In the genomic region with DNA sequence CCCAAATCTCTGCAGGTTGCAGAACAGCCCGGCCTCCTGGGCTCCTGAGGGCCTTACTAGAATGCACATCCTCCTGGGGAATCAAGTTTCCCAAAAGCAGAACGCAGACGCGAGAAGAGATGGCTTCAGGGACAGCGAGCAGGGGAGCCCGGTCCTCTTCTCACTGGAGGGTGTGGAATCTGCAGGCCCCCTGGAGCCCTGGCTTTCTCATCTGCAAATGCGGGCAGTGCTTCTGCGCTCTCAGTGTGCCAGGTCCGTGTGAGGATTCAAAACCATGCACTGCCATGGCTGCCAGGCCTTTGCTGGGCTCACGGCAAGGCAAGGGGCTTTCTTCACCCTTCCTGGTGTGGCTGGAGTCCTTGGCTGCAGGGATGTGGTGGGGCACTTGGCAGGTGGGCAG, we compare ENCODE assay signal across 33 cellular contexts.
"Had no signal": no experiment of that assay in that cellular context is flagged by ENCODE, and none has a peak within 500 bp of the region (broad histone marks: within the 10 kb centered on the region; RNA-seq: fewer than 3 reads in every experiment).

No MANE protein-coding gene starts in this region.

- H3K27ac Mint-ChIP-seq: activated CD4-positive, alpha-beta memory T cell treated with anti-CD3 and anti-CD28 coated beads for 36 hours; activated CD4-positive, alpha-beta T cell treated with anti-CD3 and anti-CD28 coated beads for 36 hours; activated CD4-positive, alpha-beta T cell treated with anti-CD3 and anti-CD28 coated beads, Interleukin-2, amount 10 ng/mL, durations not matched to agents 24 days and 14 days; activated CD8-positive, alpha-beta memory T cell treated with anti-CD3 and anti-CD28 coated beads, Interleukin-2, amount 10 ng/mL, durations not matched to agents 7 days and 5 days; activated CD8-positive, alpha-beta T cell treated with anti-CD3 and anti-CD28 coated beads, Interleukin-2, amount 10 ng/mL, durations not matched to agents 7 days and 5 days; activated naive CD4-positive, alpha-beta T cell treated with anti-CD3 and anti-CD28 coated beads for 36 hours; activated naive CD4-positive, alpha-beta T cell treated with anti-CD3 and anti-CD28 coated beads, Interleukin-2, amount 50 U/mL, for 24 hours; activated naive CD8-positive, alpha-beta T cell treated with anti-CD3 and anti-CD28 coated beads for 36 hours; activated naive CD8-positive, alpha-beta T cell treated with anti-CD3 and anti-CD28 coated beads, Interleukin-2, amount 50 U/mL, for 24 hours; activated T-helper 1 cell treated with anti-CD3 and anti-CD28 coated beads, Interleukin-12 subunit alpha, Interleukin-12 subunit beta, Interleukin-2, Interleukin-4 antibody, amounts not matched to agents 30 ng/mL and 10 ng/mL and 1 ng/mL, durations not matched to agents 14 hours and 24 hours and 36 hours; activated T-helper 2 cell treated with anti-CD3 and anti-CD28 coated beads, Interferon-gamma antibody, Interleukin-2, Interleukin-4, amounts not matched to agents 10 μg/mL and 5 μg/mL and 100 μg/mL, durations not matched to agents 14 hours and 24 hours and 36 hours; brain; dendritic cell treated with granulocyte-macrophage colony-stimulating factor and Interleukin-4, amounts not matched to agents 40 ng/mL and 50 ng/mL, for 4 days had no signal

- H3K36me3 ChIP-seq: adrenal gland, ascending aorta, breast epithelium, cardiac muscle cell, esophagus muscularis mucosa, gastrocnemius medialis had no signal

- H3K27me3 ChIP-seq: adrenal gland, ascending aorta, cardiac muscle cell, foreskin keratinocyte, gastrocnemius medialis had no signal

- H3K4me3 ChIP-seq: adrenal gland, ascending aorta, breast epithelium, cardiac muscle cell, coronary artery, dorsolateral prefrontal cortex, esophagus muscularis mucosa, gastrocnemius medialis had no signal

- H3K4me1 Mint-ChIP-seq: activated CD4-positive, alpha-beta T cell treated with anti-CD3 and anti-CD28 coated beads for 36 hours; activated CD4-positive, alpha-beta T cell treated with anti-CD3 and anti-CD28 coated beads, Interleukin-2, amount 10 ng/mL, durations not matched to agents 24 days and 14 days; activated CD8-positive, alpha-beta memory T cell treated with anti-CD3 and anti-CD28 coated beads, Interleukin-2, amount 10 ng/mL, durations not matched to agents 7 days and 5 days; activated naive CD4-positive, alpha-beta T cell treated with anti-CD3 and anti-CD28 coated beads, Interleukin-2, amount 50 U/mL, for 24 hours; activated naive CD8-positive, alpha-beta T cell treated with anti-CD3 and anti-CD28 coated beads for 36 hours; activated naive CD8-positive, alpha-beta T cell treated with anti-CD3 and anti-CD28 coated beads, Interleukin-2, amount 50 U/mL, for 24 hours; central memory CD8-positive, alpha-beta T cell had no signal

- H3K36me3 Mint-ChIP-seq: activated CD4-positive, alpha-beta memory T cell treated with anti-CD3 and anti-CD28 coated beads for 36 hours; activated CD8-positive, alpha-beta memory T cell treated with anti-CD3 and anti-CD28 coated beads, Interleukin-2, amount 10 ng/mL, durations not matched to agents 7 days and 5 days; activated naive CD4-positive, alpha-beta T cell treated with anti-CD3 and anti-CD28 coated beads, Interleukin-2, amount 50 U/mL, for 24 hours; activated naive CD8-positive, alpha-beta T cell treated with anti-CD3 and anti-CD28 coated beads for 36 hours; brain had no signal

- H3K4me3 Mint-ChIP-seq: activated CD4-positive, alpha-beta memory T cell treated with anti-CD3 and anti-CD28 coated beads for 36 hours; activated CD4-positive, alpha-beta T cell treated with anti-CD3 and anti-CD28 coated beads for 36 hours; activated CD4-positive, alpha-beta T cell treated with anti-CD3 and anti-CD28 coated beads, Interleukin-2, amount 10 ng/mL, durations not matched to agents 24 days and 14 days; activated CD8-positive, alpha-beta memory T cell treated with anti-CD3 and anti-CD28 coated beads, Interleukin-2, amount 10 ng/mL, durations not matched to agents 7 days and 5 days; activated CD8-positive, alpha-beta T cell treated with anti-CD3 and anti-CD28 coated beads, Interleukin-2, amount 10 ng/mL, durations not matched to agents 7 days and 5 days; activated naive CD4-positive, alpha-beta T cell treated with anti-CD3 and anti-CD28 coated beads for 36 hours; activated naive CD4-positive, alpha-beta T cell treated with anti-CD3 and anti-CD28 coated beads, Interleukin-2, amount 50 U/mL, for 24 hours; activated naive CD8-positive, alpha-beta T cell treated with anti-CD3 and anti-CD28 coated beads for 36 hours; activated naive CD8-positive, alpha-beta T cell treated with anti-CD3 and anti-CD28 coated beads, Interleukin-2, amount 50 U/mL, for 24 hours; activated T-helper 1 cell treated with anti-CD3 and anti-CD28 coated beads, Interleukin-12 subunit alpha, Interleukin-12 subunit beta, Interleukin-2, Interleukin-4 antibody, amounts not matched to agents 30 ng/mL and 10 ng/mL and 1 ng/mL, durations not matched to agents 14 hours and 24 hours and 36 hours; brain; central memory CD8-positive, alpha-beta T cell; dendritic cell treated with granulocyte-macrophage colony-stimulating factor and Interleukin-4, amounts not matched to agents 40 ng/mL and 50 ng/mL, for 4 days had no signal

- H3K9me3 ChIP-seq: adrenal gland, ascending aorta, gastrocnemius medialis had no signal

- H3K27ac ChIP-seq: adrenal gland, ascending aorta, breast epithelium, cardiac muscle cell, coronary artery, dorsolateral prefrontal cortex, esophagus muscularis mucosa, foreskin keratinocyte, gastrocnemius medialis had no signal

- H3K27me3 Mint-ChIP-seq: activated CD4-positive, alpha-beta memory T cell treated with anti-CD3 and anti-CD28 coated beads for 36 hours; activated CD4-positive, alpha-beta T cell treated with anti-CD3 and anti-CD28 coated beads, Interleukin-2, amount 10 ng/mL, durations not matched to agents 24 days and 14 days; activated CD8-positive, alpha-beta memory T cell treated with anti-CD3 and anti-CD28 coated beads, Interleukin-2, amount 10 ng/mL, durations not matched to agents 7 days and 5 days; activated naive CD4-positive, alpha-beta T cell treated with anti-CD3 and anti-CD28 coated beads, Interleukin-2, amount 50 U/mL, for 24 hours; activated naive CD8-positive, alpha-beta T cell treated with anti-CD3 and anti-CD28 coated beads for 36 hours; central memory CD8-positive, alpha-beta T cell; dendritic cell treated with granulocyte-macrophage colony-stimulating factor and Interleukin-4, amounts not matched to agents 40 ng/mL and 50 ng/mL, for 4 days had no signal

- DNase-seq: activated CD4-positive, alpha-beta memory T cell treated with anti-CD3 and anti-CD28 coated beads for 36 hours; activated CD4-positive, alpha-beta T cell treated with anti-CD3 and anti-CD28 coated beads for 36 hours; activated CD4-positive, alpha-beta T cell treated with anti-CD3 and anti-CD28 coated beads, Interleukin-2, amount 10 ng/mL, durations not matched to agents 24 days and 14 days; activated CD4-positive, CD25-positive, alpha-beta regulatory T cell; activated CD4-positive, CD25-positive, alpha-beta regulatory T cell treated with anti-CD3 and anti-CD28 coated beads, Interleukin-2, amount 50 U/mL, for 72 hours; activated CD8-positive, alpha-beta memory T cell treated with anti-CD3 and anti-CD28 coated beads, Interleukin-2, amount 10 ng/mL, durations not matched to agents 7 days and 5 days; activated CD8-positive, alpha-beta memory T cell treated with anti-CD3 and anti-CD28 coated beads, Interleukin-2, amount 50 U/mL, for 4 hours; activated CD8-positive, alpha-beta T cell treated with anti-CD3 and anti-CD28 coated beads, Interleukin-2, amount 10 ng/mL, durations not matched to agents 7 days and 5 days; activated effector memory CD4-positive, alpha-beta T cell treated with anti-CD3 and anti-CD28 coated beads, Interleukin-2, amount 50 U/mL, for 16 hours; activated naive CD4-positive, alpha-beta T cell treated with anti-CD3 and anti-CD28 coated beads for 36 hours; activated naive CD8-positive, alpha-beta T cell treated with anti-CD3 and anti-CD28 coated beads for 36 hours; activated naive CD8-positive, alpha-beta T cell treated with anti-CD3 and anti-CD28 coated beads, Interleukin-2, amount 50 U/mL, for 24 hours; activated T-cell treated with anti-CD3 and anti-CD28 coated beads, Interleukin-2, amount 50 U/mL, for 1 hour; activated T-cell treated with anti-CD3 and anti-CD28 coated beads, Interleukin-2, amount 50 U/mL, for 48 hours; adrenal gland; dorsolateral prefrontal cortex; effector memory CD4-positive, alpha-beta T cell; erythroblast; foreskin keratinocyte; gastrocnemius medialis; glutamatergic neuron; T-helper 2 cell had no signal

- H3K9me3 Mint-ChIP-seq: activated CD4-positive, alpha-beta memory T cell treated with anti-CD3 and anti-CD28 coated beads for 36 hours; activated CD4-positive, alpha-beta T cell treated with anti-CD3 and anti-CD28 coated beads, Interleukin-2, amount 10 ng/mL, durations not matched to agents 24 days and 14 days; activated naive CD4-positive, alpha-beta T cell treated with anti-CD3 and anti-CD28 coated beads for 36 hours; activated naive CD4-positive, alpha-beta T cell treated with anti-CD3 and anti-CD28 coated beads, Interleukin-2, amount 50 U/mL, for 24 hours; activated naive CD8-positive, alpha-beta T cell treated with anti-CD3 and anti-CD28 coated beads for 36 hours; activated naive CD8-positive, alpha-beta T cell treated with anti-CD3 and anti-CD28 coated beads, Interleukin-2, amount 50 U/mL, for 24 hours; activated T-helper 1 cell treated with anti-CD3 and anti-CD28 coated beads, Interleukin-12 subunit alpha, Interleukin-12 subunit beta, Interleukin-2, Interleukin-4 antibody, amounts not matched to agents 30 ng/mL and 10 ng/mL and 1 ng/mL, durations not matched to agents 14 hours and 24 hours and 36 hours; activated T-helper 2 cell treated with anti-CD3 and anti-CD28 coated beads, Interferon-gamma antibody, Interleukin-2, Interleukin-4, amounts not matched to agents 10 μg/mL and 5 μg/mL and 100 μg/mL, durations not matched to agents 14 hours and 24 hours and 36 hours; central memory CD8-positive, alpha-beta T cell; dendritic cell treated with granulocyte-macrophage colony-stimulating factor and Interleukin-4, amounts not matched to agents 40 ng/mL and 50 ng/mL, for 4 days had no signal

- H3K4me1 ChIP-seq: adrenal gland, ascending aorta, breast epithelium, esophagus muscularis mucosa, foreskin keratinocyte, gastrocnemius medialis had no signal
